19 cellular contexts compared by ENCODE assay signal in the genomic region with DNA sequence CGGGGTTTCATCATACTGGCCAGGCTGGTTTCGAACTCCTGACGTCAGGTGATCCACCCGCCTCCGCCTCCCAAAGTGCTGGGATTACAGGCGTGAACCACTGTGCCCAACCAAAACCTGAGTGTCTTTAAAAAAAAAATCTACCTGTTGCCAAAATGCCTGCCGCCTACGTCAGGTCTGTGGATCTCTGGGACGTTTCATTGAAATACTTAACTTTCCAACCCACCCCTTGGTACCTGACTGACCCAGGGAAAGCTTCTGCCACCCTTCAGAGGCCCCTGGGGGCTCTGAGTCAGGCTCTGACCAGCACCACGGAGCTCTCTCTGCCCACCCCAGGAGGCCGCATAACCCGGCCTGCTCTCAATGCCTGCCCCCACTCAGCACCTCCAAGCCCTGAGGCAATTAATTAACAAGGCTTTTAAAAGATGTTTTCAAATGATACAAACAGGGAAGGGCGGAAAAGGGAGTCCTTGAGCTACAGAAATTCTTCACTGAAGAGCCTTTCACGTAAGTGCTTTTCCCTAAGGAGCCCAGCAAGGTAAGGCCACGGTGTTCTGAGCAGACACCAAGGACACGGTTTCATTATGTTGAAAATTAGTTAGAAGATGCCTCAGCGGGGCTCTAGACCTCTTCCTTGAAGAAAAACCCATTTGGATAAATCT. TPM values are rescaled to one million over a fixed set of nuclear protein-coding genes. Genes with fewer than 3 reads are reported as not detected.
DNase-seq lines count a peak whose midpoint lies in the region; ATAC-seq, FAIRE-seq and TF ChIP-seq lines count a peak whose summit lies in the region.
"Had no signal": no experiment of that assay in that cellular context is flagged by ENCODE, and none has a peak within 500 bp of the region (broad histone marks: within the 10 kb centered on the region; RNA-seq: fewer than 3 reads in every experiment).

No MANE protein-coding gene starts in this region.

- 85 to 89% methylated on average over 17 of the region's 17 CpGs for WGBS in sigmoid colon, 2 donors

- H3K27ac ChIP-seq in iPS-20b (ENCODE audit: low read length) (peak overlapping the region; percentile 44), sigmoid colon (no peak overlapping the region)
- H3K27ac ChIP-seq: heart right ventricle, SJSA1 had no signal

- peaks cover 16% of the 10 kb centered on the region for H3K36me3 ChIP-seq in iPS-20b (ENCODE audit: insufficient read depth, low read depth, low read length)
- peaks cover 0 to 12% (median 6%) of the 10 kb centered on the region in 4 donors for H3K36me3 ChIP-seq in sigmoid colon

- no peaks in the 10 kb centered on the region for H3K9me3 ChIP-seq in iPS-20b (ENCODE audit: insufficient read depth, low read depth, low read length)
- H3K9me3 ChIP-seq in sigmoid colon, result no peaks in the 10 kb centered on the region
- H3K9me3 ChIP-seq: heart right ventricle, SJSA1 had no signal

- intact Hi-C loops in sigmoid colon (cut with DNase I), result no loop called here

- TF ChIP-seq CTCF in sigmoid colon (IDR thresholded peaks at IDR 0.05) (no peak), D721Med (IDR thresholded peaks at IDR 0.05; ENCODE audit: insufficient read depth, missing control alignments) (no peak)

- H3K4me1 ChIP-seq in iPS-20b (ENCODE audit: insufficient read depth, low read length) (peaks cover 18% of the 10 kb centered on the region), sigmoid colon (no peaks in the 10 kb centered on the region)
- H3K4me1 ChIP-seq: heart right ventricle, SJSA1 had no signal

- H3K4me3 ChIP-seq in iPS-20b (ENCODE audit: low read length) (peak overlapping the region; percentile 3; the same call in 1 of the 2 replicates), sigmoid colon (no peak overlapping the region)
- H3K4me3 ChIP-seq: heart right ventricle, SJSA1 had no signal

- DNase-seq in NCI-H1417 (lab: John Stamatoyannopoulos, UW), result peak; percentile 40 to 76 (median 42)
- DNase-seq in NCI-H1417 treated with DMSO at 0.1 percent for 48 hours (lab: John Stamatoyannopoulos, UW), result no peak
- peak; percentile 7 for DNase-seq in RPMI7951 (ENCODE audit: low read depth)
- peak; percentile 38 for DNase-seq in sigmoid colon
- DNase-seq in D721Med (ENCODE audit: insufficient read length, low spot score), result no peak
- no peak for DNase-seq in DMS114 treated with DMSO at 0.1 percent for 48 hours (lab: John Stamatoyannopoulos, UW; ENCODE audit: unreplicated experiment)
- DNase-seq: 8988T; activated naive CD4-positive, alpha-beta T cell treated with anti-CD3 and anti-CD28 coated beads for 36 hours; CD4-positive, CD25-positive, alpha-beta regulatory T cell; erythroblast; GF-D8; heart right ventricle; Karpas-422; NCI-H2029 treated with DMSO at 0.1 percent for 48 hours had no signal

- no peaks in the 10 kb centered on the region for H3K27me3 ChIP-seq in iPS-20b (ENCODE audit: insufficient read depth, low read length)
- no peaks in the 10 kb centered on the region for H3K27me3 ChIP-seq in sigmoid colon
- H3K27me3 ChIP-seq: heart right ventricle, SJSA1 had no signal

- FAIRE-seq in D721Med (lab: Jason Lieb, UNC), result no peak
- FAIRE-seq: TTC549 had no signal

- TF ChIP-seq POLR2A in sigmoid colon (IDR thresholded peaks at IDR 0.05), result no peak

- peak overlapping the region; percentile 46 for H3K9ac ChIP-seq in iPS-20b (ENCODE audit: low read depth, low read length)

- no peak for TF ChIP-seq EP300 in sigmoid colon (IDR thresholded peaks at IDR 0.05)

- no peak for ATAC-seq in HG03159 (IDR thresholded peaks at IDR 0.05; ENCODE audit: unreplicated experiment)
- ATAC-seq: heart right ventricle had no signal

RNA-seq across cellular contexts. Expression of a gene that starts 29.3 kb away (rescaled TPM):
- total RNA-seq in RPMI7951 (2014; rRNA removed; shearing (Covaris generic)), result not detected in 2 replicates
- total RNA-seq in sigmoid colon, result under 1 TPM; 0.28 to 0.66 (median 0.38) TPM
- polyA plus RNA-seq in sigmoid colon, result under 1 TPM in 1 of 3 donors, not detected in 2; 0.25 TPM
- total RNA-seq: activated naive CD4-positive, alpha-beta T cell treated with anti-CD3 and anti-CD28 coated beads for 36 hours; CD4-positive, CD25-positive, alpha-beta regulatory T cell; liver; SJSA1 had no signal
- polyA plus RNA-seq: heart right ventricle, liver had no signal

Comparison
In these comparisons a context has a peak if more than half of its experiments do, and no peak if none do; other contexts are left out.
1. DNase-seq: peak in NCI-H1417 (3 of 3), RPMI7951 (single experiment) and sigmoid colon (single experiment); none in NCI-H1417 treated with DMSO at 0.1 percent for 48 hours (single experiment), D721Med (single experiment) and DMS114 treated with DMSO at 0.1 percent for 48 hours (single experiment).